Comparison of ENCODE assay signal across 1 cellular context in the genomic region with DNA sequence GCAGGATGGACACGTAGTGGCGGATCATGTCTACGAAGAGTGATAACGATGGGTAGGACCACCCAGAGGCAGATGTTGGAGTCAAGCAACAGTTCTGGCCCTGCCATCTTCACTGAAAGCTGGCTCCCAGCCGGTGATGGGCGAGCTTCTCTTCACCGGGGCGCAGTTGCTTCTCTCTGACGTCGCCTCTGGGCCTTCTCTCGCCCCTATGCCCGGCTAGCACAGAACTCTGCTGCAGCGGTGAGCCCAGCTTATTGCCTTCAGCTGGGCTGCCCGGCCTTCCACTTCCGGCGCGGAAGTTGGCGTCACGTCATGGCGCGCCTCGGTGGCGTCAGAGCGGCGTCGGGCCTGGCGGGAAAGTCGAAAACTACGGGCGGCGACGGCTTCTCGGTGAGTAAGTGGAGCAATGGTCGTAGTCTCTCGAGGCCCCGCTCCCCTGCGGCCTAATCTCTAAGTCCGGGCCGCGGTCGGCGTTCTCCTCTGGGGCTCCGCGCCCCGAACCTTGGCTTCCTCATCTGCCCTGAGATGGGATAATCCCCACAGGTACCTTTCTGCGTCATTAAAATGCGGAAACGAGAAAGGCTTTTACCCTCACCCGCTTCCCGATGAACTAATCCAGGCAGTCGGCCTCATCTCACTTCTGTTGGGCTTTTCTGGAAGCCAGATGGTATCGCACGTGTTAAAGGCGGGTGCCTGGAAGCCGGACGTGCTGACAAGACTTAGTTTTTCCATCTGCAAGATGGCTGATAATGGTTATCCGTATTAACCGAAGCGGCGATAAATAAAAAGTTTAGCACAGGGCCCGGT.
TF ChIP-seq lines count a peak whose summit lies in the region.

A gene (plus strand): TSS at position 354 of the 807 bp plus-strand sequence. CDS start 2,221 bp downstream, outside the sequence.

TF ChIP-seq in K562, 482 proteins besides CTCF, POLR2A, EP300 and RAD21 (continued from another document and continues in another):
- TF ChIP-seq, protein P1, sequence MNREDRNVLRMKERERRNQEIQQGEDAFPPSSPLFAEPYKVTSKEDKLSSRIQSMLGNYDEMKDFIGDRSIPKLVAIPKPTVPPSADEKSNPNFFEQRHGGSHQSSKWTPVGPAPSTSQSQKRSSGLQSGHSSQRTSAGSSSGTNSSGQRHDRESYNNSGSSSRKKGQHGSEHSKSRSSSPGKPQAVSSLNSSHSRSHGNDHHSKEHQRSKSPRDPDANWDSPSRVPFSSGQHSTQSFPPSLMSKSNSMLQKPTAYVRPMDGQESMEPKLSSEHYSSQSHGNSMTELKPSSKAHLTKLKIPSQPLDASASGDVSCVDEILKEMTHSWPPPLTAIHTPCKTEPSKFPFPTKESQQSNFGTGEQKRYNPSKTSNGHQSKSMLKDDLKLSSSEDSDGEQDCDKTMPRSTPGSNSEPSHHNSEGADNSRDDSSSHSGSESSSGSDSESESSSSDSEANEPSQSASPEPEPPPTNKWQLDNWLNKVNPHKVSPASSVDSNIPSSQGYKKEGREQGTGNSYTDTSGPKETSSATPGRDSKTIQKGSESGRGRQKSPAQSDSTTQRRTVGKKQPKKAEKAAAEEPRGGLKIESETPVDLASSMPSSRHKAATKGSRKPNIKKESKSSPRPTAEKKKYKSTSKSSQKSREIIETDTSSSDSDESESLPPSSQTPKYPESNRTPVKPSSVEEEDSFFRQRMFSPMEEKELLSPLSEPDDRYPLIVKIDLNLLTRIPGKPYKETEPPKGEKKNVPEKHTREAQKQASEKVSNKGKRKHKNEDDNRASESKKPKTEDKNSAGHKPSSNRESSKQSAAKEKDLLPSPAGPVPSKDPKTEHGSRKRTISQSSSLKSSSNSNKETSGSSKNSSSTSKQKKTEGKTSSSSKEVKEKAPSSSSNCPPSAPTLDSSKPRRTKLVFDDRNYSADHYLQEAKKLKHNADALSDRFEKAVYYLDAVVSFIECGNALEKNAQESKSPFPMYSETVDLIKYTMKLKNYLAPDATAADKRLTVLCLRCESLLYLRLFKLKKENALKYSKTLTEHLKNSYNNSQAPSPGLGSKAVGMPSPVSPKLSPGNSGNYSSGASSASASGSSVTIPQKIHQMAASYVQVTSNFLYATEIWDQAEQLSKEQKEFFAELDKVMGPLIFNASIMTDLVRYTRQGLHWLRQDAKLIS (CRISPR knock-in tag; IDR thresholded peaks at IDR 0.05), result peak; percentile 73; the same call in 1 of the 2 replicates
- TF ChIP-seq, protein P2, sequence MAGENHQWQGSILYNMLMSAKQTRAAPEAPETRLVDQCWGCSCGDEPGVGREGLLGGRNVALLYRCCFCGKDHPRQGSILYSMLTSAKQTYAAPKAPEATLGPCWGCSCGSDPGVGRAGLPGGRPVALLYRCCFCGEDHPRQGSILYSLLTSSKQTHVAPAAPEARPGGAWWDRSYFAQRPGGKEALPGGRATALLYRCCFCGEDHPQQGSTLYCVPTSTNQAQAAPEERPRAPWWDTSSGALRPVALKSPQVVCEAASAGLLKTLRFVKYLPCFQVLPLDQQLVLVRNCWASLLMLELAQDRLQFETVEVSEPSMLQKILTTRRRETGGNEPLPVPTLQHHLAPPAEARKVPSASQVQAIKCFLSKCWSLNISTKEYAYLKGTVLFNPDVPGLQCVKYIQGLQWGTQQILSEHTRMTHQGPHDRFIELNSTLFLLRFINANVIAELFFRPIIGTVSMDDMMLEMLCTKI (IDR thresholded peaks at IDR 0.05; ENCODE audit: partially characterized antibody), result no peak
- TF ChIP-seq STAT5A (IDR thresholded peaks at IDR 0.05; ENCODE audit: borderline replicate concordance, low read length) (no peak), SMAD2 (IDR thresholded peaks at IDR 0.05; ENCODE audit: low read depth, low read length) (no peak), MCM2 (IDR thresholded peaks at IDR 0.05; ENCODE audit: low read depth) (no peak), MBD2 (IDR thresholded peaks at IDR 0.05; ENCODE audit: borderline replicate concordance, low read depth) (peak; percentile 87), SMARCA4 (IDR thresholded peaks at IDR 0.05) (peak; percentile 63), PRPF4 (IDR thresholded peaks at IDR 0.05; ENCODE audit: insufficient read depth, low read depth, low read length, poor library complexity, severe bottlenecking) (no peak), SPI1 (IDR thresholded peaks at IDR 0.05; ENCODE audit: borderline replicate concordance, low read depth, low read length) (no peak), PHTF2 (CRISPR knock-in tag; IDR thresholded peaks at IDR 0.05) (no peak), ZNF57 (CRISPR knock-in tag; IDR thresholded peaks at IDR 0.05) (no peak), SRSF9 (IDR thresholded peaks at IDR 0.05; ENCODE audit: borderline replicate concordance, low read depth, low read length) (no peak), OTX1 (CRISPR knock-in tag; IDR thresholded peaks at IDR 0.05) (no peak; the same call in 1 of the 2 replicates), CHD2 (IDR thresholded peaks at IDR 0.05; ENCODE audit: low read depth, low read length) (peak; percentile 54), IRF2 (CRISPR knock-in tag; IDR thresholded peaks at IDR 0.05) (no peak), POLR2AphosphoS5 (IDR thresholded peaks at IDR 0.05; ENCODE audit: control insufficient read depth, insufficient read depth, low read depth, low read length) (peak; percentile 82), HNRNPK (IDR thresholded peaks at IDR 0.05; ENCODE audit: low read depth, low read length, poor library complexity, severe bottlenecking) (no peak), SLC30A9 (CRISPR knock-in tag; IDR thresholded peaks at IDR 0.05) (no peak), SREBF1 (IDR thresholded peaks at IDR 0.05; ENCODE audit: borderline replicate concordance, low read depth, low read length) (no peak), HSF4 (CRISPR knock-in tag; IDR thresholded peaks at IDR 0.05; ENCODE audit: borderline replicate concordance) (no peak), PHF20 (IDR thresholded peaks at IDR 0.05; ENCODE audit: partially characterized antibody) (peak; percentile 100), KLF16 (IDR thresholded peaks at IDR 0.05) (no peak)
- TF ChIP-seq, protein P3, sequence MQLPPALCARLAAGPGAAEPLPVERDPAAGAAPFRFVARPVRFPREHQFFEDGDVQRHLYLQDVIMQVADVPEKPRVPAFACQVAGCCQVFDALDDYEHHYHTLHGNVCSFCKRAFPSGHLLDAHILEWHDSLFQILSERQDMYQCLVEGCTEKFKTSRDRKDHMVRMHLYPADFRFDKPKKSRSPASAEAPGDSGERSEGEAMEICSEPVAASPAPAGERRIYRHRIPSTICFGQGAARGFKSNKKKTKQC (CRISPR knock-in tag; IDR thresholded peaks at IDR 0.05), result peak; percentile 96
- TF ChIP-seq, protein P4, sequence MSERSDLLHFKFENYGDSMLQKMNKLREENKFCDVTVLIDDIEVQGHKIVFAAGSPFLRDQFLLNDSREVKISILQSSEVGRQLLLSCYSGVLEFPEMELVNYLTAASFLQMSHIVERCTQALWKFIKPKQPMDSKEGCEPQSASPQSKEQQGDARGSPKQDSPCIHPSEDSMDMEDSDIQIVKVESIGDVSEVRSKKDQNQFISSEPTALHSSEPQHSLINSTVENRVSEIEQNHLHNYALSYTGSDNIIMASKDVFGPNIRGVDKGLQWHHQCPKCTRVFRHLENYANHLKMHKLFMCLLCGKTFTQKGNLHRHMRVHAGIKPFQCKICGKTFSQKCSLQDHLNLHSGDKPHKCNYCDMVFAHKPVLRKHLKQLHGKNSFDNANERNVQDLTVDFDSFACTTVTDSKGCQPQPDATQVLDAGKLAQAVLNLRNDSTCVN (CRISPR knock-in tag; IDR thresholded peaks at IDR 0.05), result no peak
- TF ChIP-seq, protein P5, sequence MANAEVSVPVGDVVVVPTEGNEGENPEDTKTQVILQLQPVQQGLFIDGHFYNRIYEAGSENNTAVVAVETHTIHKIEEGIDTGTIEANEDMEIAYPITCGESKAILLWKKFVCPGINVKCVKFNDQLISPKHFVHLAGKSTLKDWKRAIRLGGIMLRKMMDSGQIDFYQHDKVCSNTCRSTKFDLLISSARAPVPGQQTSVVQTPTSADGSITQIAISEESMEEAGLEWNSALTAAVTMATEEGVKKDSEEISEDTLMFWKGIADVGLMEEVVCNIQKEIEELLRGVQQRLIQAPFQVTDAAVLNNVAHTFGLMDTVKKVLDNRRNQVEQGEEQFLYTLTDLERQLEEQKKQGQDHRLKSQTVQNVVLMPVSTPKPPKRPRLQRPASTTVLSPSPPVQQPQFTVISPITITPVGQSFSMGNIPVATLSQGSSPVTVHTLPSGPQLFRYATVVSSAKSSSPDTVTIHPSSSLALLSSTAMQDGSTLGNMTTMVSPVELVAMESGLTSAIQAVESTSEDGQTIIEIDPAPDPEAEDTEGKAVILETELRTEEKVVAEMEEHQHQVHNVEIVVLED (CRISPR knock-in tag; IDR thresholded peaks at IDR 0.05), result peak; percentile 89
- TF ChIP-seq, protein P6, sequence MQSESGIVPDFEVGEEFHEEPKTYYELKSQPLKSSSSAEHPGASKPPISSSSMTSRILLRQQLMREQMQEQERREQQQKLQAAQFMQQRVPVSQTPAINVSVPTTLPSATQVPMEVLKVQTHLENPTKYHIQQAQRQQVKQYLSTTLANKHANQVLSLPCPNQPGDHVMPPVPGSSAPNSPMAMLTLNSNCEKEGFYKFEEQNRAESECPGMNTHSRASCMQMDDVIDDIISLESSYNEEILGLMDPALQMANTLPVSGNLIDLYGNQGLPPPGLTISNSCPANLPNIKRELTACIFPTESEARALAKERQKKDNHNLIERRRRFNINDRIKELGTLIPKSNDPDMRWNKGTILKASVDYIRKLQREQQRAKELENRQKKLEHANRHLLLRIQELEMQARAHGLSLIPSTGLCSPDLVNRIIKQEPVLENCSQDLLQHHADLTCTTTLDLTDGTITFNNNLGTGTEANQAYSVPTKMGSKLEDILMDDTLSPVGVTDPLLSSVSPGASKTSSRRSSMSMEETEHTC (IDR thresholded peaks at IDR 0.05), result no peak; the same call in 1 of the 2 replicates
- TF ChIP-seq, protein P7, sequence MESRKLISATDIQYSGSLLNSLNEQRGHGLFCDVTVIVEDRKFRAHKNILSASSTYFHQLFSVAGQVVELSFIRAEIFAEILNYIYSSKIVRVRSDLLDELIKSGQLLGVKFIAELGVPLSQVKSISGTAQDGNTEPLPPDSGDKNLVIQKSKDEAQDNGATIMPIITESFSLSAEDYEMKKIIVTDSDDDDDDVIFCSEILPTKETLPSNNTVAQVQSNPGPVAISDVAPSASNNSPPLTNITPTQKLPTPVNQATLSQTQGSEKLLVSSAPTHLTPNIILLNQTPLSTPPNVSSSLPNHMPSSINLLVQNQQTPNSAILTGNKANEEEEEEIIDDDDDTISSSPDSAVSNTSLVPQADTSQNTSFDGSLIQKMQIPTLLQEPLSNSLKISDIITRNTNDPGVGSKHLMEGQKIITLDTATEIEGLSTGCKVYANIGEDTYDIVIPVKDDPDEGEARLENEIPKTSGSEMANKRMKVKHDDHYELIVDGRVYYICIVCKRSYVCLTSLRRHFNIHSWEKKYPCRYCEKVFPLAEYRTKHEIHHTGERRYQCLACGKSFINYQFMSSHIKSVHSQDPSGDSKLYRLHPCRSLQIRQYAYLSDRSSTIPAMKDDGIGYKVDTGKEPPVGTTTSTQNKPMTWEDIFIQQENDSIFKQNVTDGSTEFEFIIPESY (CRISPR knock-in tag; IDR thresholded peaks at IDR 0.05), result peak; percentile 59; the same call in 1 of the 2 replicates
- TF ChIP-seq, protein P8, sequence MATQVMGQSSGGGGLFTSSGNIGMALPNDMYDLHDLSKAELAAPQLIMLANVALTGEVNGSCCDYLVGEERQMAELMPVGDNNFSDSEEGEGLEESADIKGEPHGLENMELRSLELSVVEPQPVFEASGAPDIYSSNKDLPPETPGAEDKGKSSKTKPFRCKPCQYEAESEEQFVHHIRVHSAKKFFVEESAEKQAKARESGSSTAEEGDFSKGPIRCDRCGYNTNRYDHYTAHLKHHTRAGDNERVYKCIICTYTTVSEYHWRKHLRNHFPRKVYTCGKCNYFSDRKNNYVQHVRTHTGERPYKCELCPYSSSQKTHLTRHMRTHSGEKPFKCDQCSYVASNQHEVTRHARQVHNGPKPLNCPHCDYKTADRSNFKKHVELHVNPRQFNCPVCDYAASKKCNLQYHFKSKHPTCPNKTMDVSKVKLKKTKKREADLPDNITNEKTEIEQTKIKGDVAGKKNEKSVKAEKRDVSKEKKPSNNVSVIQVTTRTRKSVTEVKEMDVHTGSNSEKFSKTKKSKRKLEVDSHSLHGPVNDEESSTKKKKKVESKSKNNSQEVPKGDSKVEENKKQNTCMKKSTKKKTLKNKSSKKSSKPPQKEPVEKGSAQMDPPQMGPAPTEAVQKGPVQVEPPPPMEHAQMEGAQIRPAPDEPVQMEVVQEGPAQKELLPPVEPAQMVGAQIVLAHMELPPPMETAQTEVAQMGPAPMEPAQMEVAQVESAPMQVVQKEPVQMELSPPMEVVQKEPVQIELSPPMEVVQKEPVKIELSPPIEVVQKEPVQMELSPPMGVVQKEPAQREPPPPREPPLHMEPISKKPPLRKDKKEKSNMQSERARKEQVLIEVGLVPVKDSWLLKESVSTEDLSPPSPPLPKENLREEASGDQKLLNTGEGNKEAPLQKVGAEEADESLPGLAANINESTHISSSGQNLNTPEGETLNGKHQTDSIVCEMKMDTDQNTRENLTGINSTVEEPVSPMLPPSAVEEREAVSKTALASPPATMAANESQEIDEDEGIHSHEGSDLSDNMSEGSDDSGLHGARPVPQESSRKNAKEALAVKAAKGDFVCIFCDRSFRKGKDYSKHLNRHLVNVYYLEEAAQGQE (CRISPR knock-in tag; IDR thresholded peaks at IDR 0.05; ENCODE audit: low read depth), result peak; percentile 75; the same call in 1 of the 2 replicates
- TF ChIP-seq, protein P9, sequence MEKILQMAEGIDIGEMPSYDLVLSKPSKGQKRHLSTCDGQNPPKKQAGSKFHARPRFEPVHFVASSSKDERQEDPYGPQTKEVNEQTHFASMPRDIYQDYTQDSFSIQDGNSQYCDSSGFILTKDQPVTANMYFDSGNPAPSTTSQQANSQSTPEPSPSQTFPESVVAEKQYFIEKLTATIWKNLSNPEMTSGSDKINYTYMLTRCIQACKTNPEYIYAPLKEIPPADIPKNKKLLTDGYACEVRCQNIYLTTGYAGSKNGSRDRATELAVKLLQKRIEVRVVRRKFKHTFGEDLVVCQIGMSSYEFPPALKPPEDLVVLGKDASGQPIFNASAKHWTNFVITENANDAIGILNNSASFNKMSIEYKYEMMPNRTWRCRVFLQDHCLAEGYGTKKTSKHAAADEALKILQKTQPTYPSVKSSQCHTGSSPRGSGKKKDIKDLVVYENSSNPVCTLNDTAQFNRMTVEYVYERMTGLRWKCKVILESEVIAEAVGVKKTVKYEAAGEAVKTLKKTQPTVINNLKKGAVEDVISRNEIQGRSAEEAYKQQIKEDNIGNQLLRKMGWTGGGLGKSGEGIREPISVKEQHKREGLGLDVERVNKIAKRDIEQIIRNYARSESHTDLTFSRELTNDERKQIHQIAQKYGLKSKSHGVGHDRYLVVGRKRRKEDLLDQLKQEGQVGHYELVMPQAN (IDR thresholded peaks at IDR 0.05; ENCODE audit: borderline replicate concordance), result peak; percentile 100
